9 cellular contexts compared by ENCODE assay signal in genomic region chr3:9903238-9903624, GRCh38. TPM values are rescaled to one million over a fixed set of nuclear protein-coding genes. Genes with fewer than 3 reads are reported as not detected.
DNase-seq lines count a peak whose midpoint lies in the region; ATAC-seq and TF ChIP-seq lines count a peak whose summit lies in the region.
"Had no signal": no experiment of that assay in that cellular context is flagged by ENCODE, and none has a peak within 500 bp of the region (broad histone marks: within the 10 kb centered on the region; RNA-seq: fewer than 3 reads in every experiment).

No MANE protein-coding gene starts in this region.

- H3K27me3 Mint-ChIP-seq in CD8-positive, alpha-beta memory T cell, result no peaks in the 10 kb centered on the region

- H3K9me3 ChIP-seq in CD8-positive, alpha-beta memory T cell (ENCODE audit: low read length), result no peaks in the 10 kb centered on the region
- H3K9me3 ChIP-seq in PC-3 (ENCODE audit: low read length), result no peaks in the 10 kb centered on the region
- H3K9me3 ChIP-seq in endocrine pancreas (ENCODE audit: control insufficient read depth, low read length), result no peaks in the 10 kb centered on the region
- no peaks in the 10 kb centered on the region for H3K9me3 ChIP-seq in parathyroid adenoma (ENCODE audit: control insufficient read depth, low read length)

- H3K4me3 Mint-ChIP-seq in CD8-positive, alpha-beta memory T cell, result peak overlapping the region; percentile 52 to 88 (median 82)

- H3K9ac ChIP-seq in PC-3 (ENCODE audit: low read length) (no peak overlapping the region), endocrine pancreas (ENCODE audit: control insufficient read depth, insufficient read depth, low read length) (peak overlapping the region; percentile 74), parathyroid adenoma (no peak overlapping the region)

- no peaks in the 10 kb centered on the region for H3K36me3 Mint-ChIP-seq in CD8-positive, alpha-beta memory T cell

- H3F3A ChIP-seq in PC-3 (ENCODE audit: low read length, unreplicated experiment), result peaks cover 4% of the 10 kb centered on the region

- no TSS peak for BruUV-seq in PC-3 (replicated peaks; lab: Mats Ljungman, UMichigan)

- CTCF ChIA-PET in CD8-positive, alpha-beta memory T cell (lab: Charles Lee), result no interaction called here
- CTCF ChIA-PET in PC-3 (lab: Charles Lee), result interaction anchor here (0.7 kb wide), 1 partner anchor 9 kb away, joined by 3 read pairs; no protein-coding TSS in a partner anchor

- H3K27me3 ChIP-seq in CD8-positive, alpha-beta memory T cell (ENCODE audit: insufficient read depth, low read length, poor library complexity, severe bottlenecking), result no peaks in the 10 kb centered on the region
- H3K27me3 ChIP-seq in PC-3 (ENCODE audit: low read length) (no peaks in the 10 kb centered on the region), endocrine pancreas (ENCODE audit: control insufficient read depth, insufficient read depth, low read length) (no peaks in the 10 kb centered on the region), parathyroid adenoma (ENCODE audit: control insufficient read depth, insufficient read depth, low read length) (no peaks in the 10 kb centered on the region)

- no peak for DNase-seq in CD8-positive, alpha-beta memory T cell
- DNase-seq in PC-3, result peak; percentile 54
- no peak for DNase-seq in iPS-NIHi11 (ENCODE audit: low spot score)
- DNase-seq in NCI-H1436 (lab: John Stamatoyannopoulos, UW), result no peak
- DNase-seq in substantia nigra (lab: John Stamatoyannopoulos, UW), result no peak
- DNase-seq: immature natural killer cell had no signal

- TF ChIP-seq CTCF in PC-3 (conservative IDR thresholded peaks at IDR 0.05; ENCODE audit: low read depth, low read length) (no peak), parathyroid adenoma (IDR thresholded peaks at IDR 0.05) (no peak)

- H3K79me2 ChIP-seq in PC-3 (ENCODE audit: low read length) (no peaks in the 10 kb centered on the region), parathyroid adenoma (peaks cover under 1% of the 10 kb centered on the region)

- no peaks in the 10 kb centered on the region for H3K36me3 ChIP-seq in CD8-positive, alpha-beta memory T cell (ENCODE audit: insufficient read depth, low read length)
- H3K36me3 ChIP-seq in PC-3 (ENCODE audit: low read depth, low read length) (no peaks in the 10 kb centered on the region), endocrine pancreas (ENCODE audit: control insufficient read depth, insufficient read depth, low read length) (no peaks in the 10 kb centered on the region), parathyroid adenoma (ENCODE audit: control insufficient read depth, insufficient read depth, low read length) (no peaks in the 10 kb centered on the region)

- intact Hi-C loops in PC-3 (cut with micrococcal nuclease), result no loop called here

- H4K20me1 ChIP-seq in PC-3 (ENCODE audit: low read length), result no peaks in the 10 kb centered on the region

- peak overlapping the region in 7 of 8 donors; percentile 58 to 89 (median 74) for H3K27ac Mint-ChIP-seq in CD8-positive, alpha-beta memory T cell

- H3K27ac ChIP-seq in CD8-positive, alpha-beta memory T cell (ENCODE audit: low read depth, low read length), result no peak overlapping the region
- H3K27ac ChIP-seq in PC-3 (ENCODE audit: low read length) (peak overlapping the region; percentile 48), parathyroid adenoma (no peak overlapping the region), substantia nigra (ENCODE audit: low read depth, low read length, poor library complexity, severe bottlenecking) (no peak overlapping the region)

- POLR2A ChIA-PET in CD8-positive, alpha-beta memory T cell (lab: Charles Lee), result interaction anchor here (0.5 kb wide), 1 partner anchor 269 kb away, joined by 8 read pairs; no protein-coding TSS in a partner anchor
- POLR2A ChIA-PET in PC-3 (lab: Charles Lee; ENCODE audit: unreplicated experiment), result no interaction called here

- H2AFZ ChIP-seq in PC-3 (ENCODE audit: low read length) (peak overlapping the region; percentile 47), parathyroid adenoma (no peak overlapping the region)

- no peak overlapping the region for H3K4me3 ChIP-seq in CD8-positive, alpha-beta memory T cell (ENCODE audit: low read length)
- peak overlapping the region; percentile 16; the same call in 1 of the 2 replicates for H3K4me3 ChIP-seq in PC-3 (ENCODE audit: low read length)
- peak overlapping the region; percentile 61 for H3K4me3 ChIP-seq in endocrine pancreas (ENCODE audit: control insufficient read depth, insufficient read depth, low read length)
- H3K4me3 ChIP-seq in parathyroid adenoma (ENCODE audit: low read depth, low read length), result peak overlapping the region; percentile 60

- peaks cover 19% of the 10 kb centered on the region for H3K4me1 ChIP-seq in CD8-positive, alpha-beta memory T cell (ENCODE audit: insufficient read depth, low read length)
- H3K4me1 ChIP-seq in PC-3 (ENCODE audit: insufficient read depth, low read length) (peaks cover 33% of the 10 kb centered on the region), endocrine pancreas (ENCODE audit: control insufficient read depth, insufficient read depth, low read length) (peaks cover 6% of the 10 kb centered on the region), parathyroid adenoma (no peaks in the 10 kb centered on the region)

- ATAC-seq in PC-3, result peak; percentile 58
- ATAC-seq in HG03025 (IDR thresholded peaks at IDR 0.05; ENCODE audit: low FRiP score, unreplicated experiment), result no peak

- H3K9me3 Mint-ChIP-seq in CD8-positive, alpha-beta memory T cell, result no peaks in the 10 kb centered on the region
- H3K9me3 Mint-ChIP-seq: immature natural killer cell had no signal

- H3K4me2 ChIP-seq in PC-3 (ENCODE audit: low read length), result peak overlapping the region; percentile 74
- peak overlapping the region; percentile 65 for H3K4me2 ChIP-seq in parathyroid adenoma (ENCODE audit: low read length)

- H3K4me1 Mint-ChIP-seq in CD8-positive, alpha-beta memory T cell, result peaks cover 18 to 33% (median 25%) of the 10 kb centered on the region in 3 donors

- no peaks in the 10 kb centered on the region for H3K9me2 ChIP-seq in PC-3 (replicated peaks; ENCODE audit: low read length)

RNA-seq across cellular contexts. Expression of gene IL17RE, which starts 0.6 kb away (rescaled TPM):
- total RNA-seq in CD8-positive, alpha-beta memory T cell, result 1 to 10 TPM in 1 of 2 experiments, under 1 TPM in 1; 0.47 to 1.2 TPM
- 1.2 TPM for polyA plus RNA-seq in CD8-positive, alpha-beta memory T cell
- total RNA-seq in PC-3 (2014; rRNA removed), result 4.0 and 4.7 TPM in 2 replicates

RNA-seq across cellular contexts. Expression of gene JAGN1, which starts 12.8 kb away (rescaled TPM):
- total RNA-seq in CD8-positive, alpha-beta memory T cell, result 10 to 100 TPM; 55.5 to 59.0 TPM
- 44.4 TPM for polyA plus RNA-seq in CD8-positive, alpha-beta memory T cell
- 32.5 and 34.1 TPM in 2 replicates for total RNA-seq in PC-3 (2014; rRNA removed)

RNA-seq across cellular contexts. Expression of gene IL17RC, which starts 13.7 kb away (rescaled TPM):
- under 1 TPM; 0.20 to 0.31 TPM for total RNA-seq in CD8-positive, alpha-beta memory T cell
- polyA plus RNA-seq in CD8-positive, alpha-beta memory T cell, result 11.0 TPM
- total RNA-seq in PC-3 (2014; rRNA removed), result 116 and 138 TPM in 2 replicates

RNA-seq across cellular contexts. Expression of gene CIDEC, which starts 23.2 kb away (rescaled TPM):
- total RNA-seq in CD8-positive, alpha-beta memory T cell, result not detected
- not detected for polyA plus RNA-seq in CD8-positive, alpha-beta memory T cell
- not detected in 2 replicates for total RNA-seq in PC-3 (2014; rRNA removed)
- polyA plus RNA-seq: immature natural killer cell had no signal

RNA-seq across cellular contexts. Expression of gene CRELD1, which starts 30.4 kb away (rescaled TPM):
- 10 to 100 TPM; 14.0 to 16.0 TPM for total RNA-seq in CD8-positive, alpha-beta memory T cell
- polyA plus RNA-seq in CD8-positive, alpha-beta memory T cell, result 24.5 TPM
- 22.0 and 28.3 TPM in 2 replicates for total RNA-seq in PC-3 (2014; rRNA removed)

Comparison
In these comparisons a context has a peak if more than half of its experiments do, and no peak if none do; other contexts are left out.
1. RNA of gene IL17RC, which starts 13.7 kb away (total RNA-seq): 116 to 138 TPM in PC-3; 0.20 to 0.31 TPM in CD8-positive, alpha-beta memory T cell; every median in the first group is over 10 times any median in the second.